24 cellular contexts compared by ENCODE assay signal in the genomic region with DNA sequence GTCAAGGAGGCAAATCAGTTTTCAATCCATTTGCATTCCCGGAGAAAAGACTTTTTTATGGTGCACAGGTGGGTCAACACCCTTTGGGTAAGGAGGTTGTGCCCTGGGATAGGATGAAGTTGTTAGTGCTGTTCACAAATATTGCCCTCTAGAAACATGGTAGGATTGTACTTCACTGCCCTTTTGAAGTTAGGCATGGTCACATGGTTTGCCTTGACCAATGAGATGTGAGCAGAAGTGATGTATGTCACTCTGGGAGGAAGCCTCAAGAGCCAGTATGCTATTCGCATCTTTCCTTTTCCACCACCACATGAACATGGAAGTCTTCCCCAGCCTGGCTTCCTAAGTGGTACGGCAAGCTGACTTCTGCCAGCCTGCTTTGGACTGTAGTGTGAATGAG.
"Had no signal": no experiment of that assay in that cellular context is flagged by ENCODE, and none has a peak within 500 bp of the region (broad histone marks: within the 10 kb centered on the region; RNA-seq: fewer than 3 reads in every experiment).

No MANE protein-coding gene starts in this region.

- H3K27ac ChIP-seq: esophagus squamous epithelium, neural progenitor cell, parathyroid adenoma, prostate gland, right atrium auricular region, sigmoid colon, stomach, thyroid gland had no signal

- H3K4me3 Mint-ChIP-seq: effector memory CD8-positive, alpha-beta T cell; memory B cell; naive thymus-derived CD4-positive, alpha-beta T cell; nephron; neural progenitor cell; stimulated activated effector memory CD8-positive, alpha-beta T cell treated with anti-CD3 and anti-CD28 coated beads, Interleukin-12 subunit alpha, Interleukin-12 subunit beta, amount 100 ng/mL, for 72 hours; type B pancreatic cell had no signal

- H3K9me3 ChIP-seq: prostate gland, thyroid gland had no signal

- H3K9ac ChIP-seq: neural progenitor cell, parathyroid adenoma had no signal

- H3K27me3 ChIP-seq: esophagus squamous epithelium, neural progenitor cell, right atrium auricular region, sigmoid colon, stomach, thyroid gland had no signal

- H3K4me1 Mint-ChIP-seq: neural progenitor cell had no signal

- FAIRE-seq: endometrium, keratinocyte had no signal

- H2AFZ ChIP-seq: neural progenitor cell, parathyroid adenoma had no signal

- H3K27me3 Mint-ChIP-seq: type B pancreatic cell had no signal

- H3K36me3 Mint-ChIP-seq: memory B cell; neural progenitor cell; stimulated activated effector memory CD8-positive, alpha-beta T cell treated with anti-CD3 and anti-CD28 coated beads, Interleukin-12 subunit alpha, Interleukin-12 subunit beta, amount 100 ng/mL, for 72 hours; type B pancreatic cell had no signal

- H3K27ac Mint-ChIP-seq: effector memory CD8-positive, alpha-beta T cell; memory B cell; nephron; neural progenitor cell; stimulated activated effector memory CD8-positive, alpha-beta T cell treated with anti-CD3 and anti-CD28 coated beads, Interleukin-12 subunit alpha, Interleukin-12 subunit beta, amount 100 ng/mL, for 72 hours; type B pancreatic cell had no signal

- H3K4me2 ChIP-seq: neural progenitor cell had no signal

- DNase-seq: cortex of kidney; effector memory CD8-positive, alpha-beta T cell; esophagus squamous epithelium; foreskin melanocyte; hypothalamus; midbrain; naive thymus-derived CD4-positive, alpha-beta T cell; sigmoid colon; stimulated activated CD4-positive, alpha-beta T cell treated with anti-CD3 and anti-CD28 coated beads, Interleukin-2, amount 100 ng/mL, for 24 hours; stimulated activated CD4-positive, alpha-beta T cell treated with anti-CD3 and anti-CD28 coated beads, Interleukin-4, amount 100 ng/mL, for 24 hours; stimulated activated naive CD4-positive, alpha-beta T cell treated with Interleukin-2 at 50 U/mL for 16 hours; stomach; thyroid gland had no signal

- H3K79me2 ChIP-seq: parathyroid adenoma had no signal

- H3K4me1 ChIP-seq: parathyroid adenoma, prostate gland had no signal

- H3K4me3 ChIP-seq: esophagus squamous epithelium, lung, neural progenitor cell, prostate gland, right atrium auricular region, sigmoid colon, stomach, thyroid gland had no signal

- ATAC-seq: effector memory CD8-positive, alpha-beta T cell; naive thymus-derived CD4-positive, alpha-beta T cell; stimulated activated effector memory CD8-positive, alpha-beta T cell treated with anti-CD3 and anti-CD28 coated beads, Interleukin-12 subunit alpha, Interleukin-12 subunit beta, amount 100 ng/mL, for 72 hours had no signal

- H3K36me3 ChIP-seq: esophagus squamous epithelium, neural progenitor cell, prostate gland, right atrium auricular region, sigmoid colon, stomach, thyroid gland had no signal
